In genomic region chr1:98330224-98330623, GRCh38 we compare ENCODE assay signal across 15 cellular contexts.
"Had no signal": no experiment of that assay in that cellular context is flagged by ENCODE, and none has a peak within 500 bp of the region (broad histone marks: within the 10 kb centered on the region; RNA-seq: fewer than 3 reads in every experiment).

No MANE protein-coding gene starts in this region.

- H3K27ac ChIP-seq: esophagus muscularis mucosa, heart right ventricle, neural progenitor cell, psoas muscle, skin epidermis, tibial nerve had no signal

- H3K9ac ChIP-seq: neural progenitor cell had no signal

- H3K4me3 ChIP-seq: esophagus muscularis mucosa, heart right ventricle, neural progenitor cell, psoas muscle, skin epidermis, tibial nerve had no signal

- H3K27me3 ChIP-seq: esophagus muscularis mucosa, neural progenitor cell, tibial nerve had no signal

- H3K9me3 ChIP-seq: esophagus muscularis mucosa, heart right ventricle, psoas muscle, tibial nerve had no signal

- H2AFZ ChIP-seq: neural progenitor cell had no signal

- H3K36me3 ChIP-seq: esophagus muscularis mucosa, heart right ventricle, neural progenitor cell, tibial nerve had no signal

- H3K4me1 ChIP-seq: esophagus muscularis mucosa, neural progenitor cell, psoas muscle had no signal

- DNase-seq: activated CD4-positive, CD25-positive, alpha-beta regulatory T cell treated with anti-CD3 and anti-CD28 coated beads, Interleukin-2, amount 50 U/mL, for 72 hours; activated CD8-positive, alpha-beta memory T cell treated with anti-CD3 and anti-CD28 coated beads for 24 hours; activated CD8-positive, alpha-beta memory T cell treated with anti-CD3 and anti-CD28 coated beads, Interleukin-2, amount 50 U/mL, for 48 hours; activated gamma-delta T cell; dermis blood vessel endothelial cell; effector memory CD4-positive, alpha-beta T cell; heart right ventricle; left ventricle myocardium superior; naive thymus-derived CD4-positive, alpha-beta T cell; psoas muscle; right cardiac atrium had no signal

- H3K4me2 ChIP-seq: neural progenitor cell had no signal

- ATAC-seq: heart right ventricle; left ventricle myocardium superior; naive thymus-derived CD4-positive, alpha-beta T cell; psoas muscle; right cardiac atrium had no signal
